Comparison of ENCODE assay signal across 16 cellular contexts in the genomic region with DNA sequence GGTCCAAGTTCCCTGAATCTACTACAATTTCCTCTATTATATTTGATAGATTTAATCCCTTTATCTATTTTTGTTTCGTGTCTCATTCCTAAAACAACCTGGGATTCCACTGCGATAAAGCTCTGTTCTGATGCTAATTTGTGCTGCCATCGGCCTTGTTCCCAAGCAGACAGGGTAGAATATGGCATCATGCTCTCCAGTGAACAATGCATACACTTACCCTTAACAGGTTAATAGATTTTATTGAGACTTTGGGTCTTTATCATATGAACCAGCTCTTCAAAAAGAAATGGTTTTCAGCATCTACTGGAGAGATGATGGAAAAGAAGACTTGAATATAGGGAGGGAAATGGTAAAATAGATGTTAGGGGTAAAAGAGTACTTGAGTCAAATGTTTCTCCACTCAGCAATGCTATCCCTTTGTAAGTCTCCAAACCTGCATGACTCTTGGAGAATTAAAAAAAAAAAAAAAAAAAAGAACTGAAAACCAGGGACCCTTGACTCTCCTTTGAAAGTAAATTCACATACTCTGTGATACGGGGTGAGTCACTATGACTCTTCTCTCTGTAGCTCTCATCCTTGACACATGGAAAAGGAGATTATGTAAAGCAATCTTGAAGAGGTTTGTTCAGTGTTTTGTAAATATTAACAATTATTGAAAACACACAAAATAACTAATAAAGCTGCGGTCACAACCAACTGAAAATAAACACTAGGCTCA.
DNase-seq lines count a peak whose midpoint lies in the region; ATAC-seq and TF ChIP-seq lines count a peak whose summit lies in the region.
"Had no signal": no experiment of that assay in that cellular context is flagged by ENCODE, and none has a peak within 500 bp of the region (broad histone marks: within the 10 kb centered on the region; RNA-seq: fewer than 3 reads in every experiment).

No MANE protein-coding gene starts in this region.

- H3K27me3 ChIP-seq in MM.1S (replicated peaks; ENCODE audit: insufficient read depth, low read length): no peaks in the 10 kb centered on the region
- H3K27me3 ChIP-seq: testis had no signal

- no peak for ATAC-seq in GM18873 (IDR thresholded peaks at IDR 0.05; ENCODE audit: low FRiP score, unreplicated experiment)
- ATAC-seq: esophagus mucosa had no signal

- H3K79me2 ChIP-seq in MM.1S (ENCODE audit: low read length): no peaks in the 10 kb centered on the region

- no peak overlapping the region for H2AFZ ChIP-seq in MM.1S (ENCODE audit: low read length)

- DNase-seq in NCI-H2196 treated with DMSO at 0.1 percent for 48 hours (lab: John Stamatoyannopoulos, UW; ENCODE audit: unreplicated experiment) (peak; percentile 36), NCI-H2196 (lab: John Stamatoyannopoulos, UW; ENCODE audit: unreplicated experiment) (no peak), NCI-H2029 (lab: John Stamatoyannopoulos, UW) (peak; percentile 41), skeletal muscle cell (ENCODE audit: low read depth) (peak; percentile 13), NCI-H2081 treated with DMSO at 0.1 percent for 48 hours (lab: John Stamatoyannopoulos, UW) (no peak), MM.1S (no peak)
- DNase-seq: activated CD4-positive, alpha-beta T cell treated with anti-CD3 and anti-CD28 coated beads, Interleukin-2, amount 50 U/mL, for 1 hour; activated naive CD8-positive, alpha-beta T cell treated with anti-CD3 and anti-CD28 coated beads, Interleukin-2, amount 10 ng/mL, durations not matched to agents 7 days and 5 days; left ventricle myocardium inferior; NCI-H1436 treated with DMSO at 0.1 percent for 48 hours; nucleus accumbens; stimulated activated CD4-positive, alpha-beta T cell treated with anti-CD3 and anti-CD28 coated beads, Interleukin-4, amount 100 ng/mL, for 4 hours; testis had no signal

- no peak overlapping the region for H3K4me3 ChIP-seq in skeletal muscle cell (ENCODE audit: low read depth, low read length)
- H3K4me3 ChIP-seq in MM.1S (ENCODE audit: low read length): no peak overlapping the region
- H3K4me3 ChIP-seq: left ventricle myocardium inferior, testis had no signal

- peak overlapping the region; percentile 42 for H3K27ac ChIP-seq in cingulate gyrus (ENCODE audit: low read depth, low read length)
- H3K27ac ChIP-seq in MM.1S (ENCODE audit: low read length): no peak overlapping the region

- no peaks in the 10 kb centered on the region for H3F3A ChIP-seq in MM.1S (ENCODE audit: insufficient read depth, low read length)

- H3K9me3 ChIP-seq in MM.1S (replicated peaks; ENCODE audit: insufficient read depth, low read length): no peaks in the 10 kb centered on the region
- H3K9me3 ChIP-seq: left ventricle myocardium inferior, testis had no signal

- no peaks in the 10 kb centered on the region for H3K36me3 ChIP-seq in MM.1S (replicated peaks; ENCODE audit: insufficient read depth, low read length)
- H3K36me3 ChIP-seq: left ventricle myocardium inferior had no signal

- no peak overlapping the region for H3K4me2 ChIP-seq in MM.1S (ENCODE audit: low read depth, low read length)

- no peak for TF ChIP-seq CTCF in MM.1S (IDR thresholded peaks at IDR 0.05; ENCODE audit: low read length)

- H3K9me2 ChIP-seq in MM.1S (replicated peaks; ENCODE audit: insufficient read depth, low read length): no peaks in the 10 kb centered on the region

- H3K9ac ChIP-seq in MM.1S (ENCODE audit: low read length): no peak overlapping the region

- no peaks in the 10 kb centered on the region for H4K20me1 ChIP-seq in MM.1S (ENCODE audit: insufficient read depth, low read length)

- H3K4me1 ChIP-seq in MM.1S (ENCODE audit: low read length): no peaks in the 10 kb centered on the region

Comparison
In these comparisons a context has a peak if more than half of its experiments do, and no peak if none do; other contexts are left out.
1. DNase-seq: peak in NCI-H2196 treated with DMSO at 0.1 percent for 48 hours (single experiment), NCI-H2029 (single experiment) and skeletal muscle cell (single experiment); none in NCI-H2196 (single experiment), NCI-H2081 treated with DMSO at 0.1 percent for 48 hours (single experiment) and MM.1S (single experiment).